In genomic region chr7:2613113-2613925, GRCh38 we compare ENCODE assay signal across 11 cellular contexts. TPM values are rescaled to one million over a fixed set of nuclear protein-coding genes. Genes with fewer than 3 reads are reported as not detected.
DNase-seq lines count a peak whose midpoint lies in the region; ATAC-seq and TF ChIP-seq lines count a peak whose summit lies in the region.
"Had no signal": no experiment of that assay in that cellular context is flagged by ENCODE, and none has a peak within 500 bp of the region (broad histone marks: within the 10 kb centered on the region; RNA-seq: fewer than 3 reads in every experiment).

No MANE protein-coding gene starts in this region.

- H3K27me3 Mint-ChIP-seq in dendritic cell treated with granulocyte-macrophage colony-stimulating factor and Interleukin-4, amounts not matched to agents 40 ng/mL and 50 ng/mL, for 4 days = peaks cover 20% of the 10 kb centered on the region
- no peaks in the 10 kb centered on the region for H3K27me3 Mint-ChIP-seq in activated naive CD8-positive, alpha-beta T cell treated with anti-CD3 and anti-CD28 coated beads, Interleukin-2, amount 50 U/mL, for 24 hours

- H3K9me3 ChIP-seq in psoas muscle (no peaks in the 10 kb centered on the region), body of pancreas (no peaks in the 10 kb centered on the region)
- H3K9me3 ChIP-seq: mucosa of descending colon had no signal

- DNase-seq in DMS153 treated with DMSO at 0.1 percent for 48 hours (lab: John Stamatoyannopoulos, UW; ENCODE audit: unreplicated experiment) (peak; percentile 51), NCI-H2171 (lab: John Stamatoyannopoulos, UW) (peak; percentile 80), psoas muscle (no peak), body of pancreas (no peak), NCI-H2196 treated with DMSO at 0.1 percent for 48 hours (lab: John Stamatoyannopoulos, UW; ENCODE audit: unreplicated experiment) (no peak), SKM-1 (lab: John Stamatoyannopoulos, UW; ENCODE audit: unreplicated experiment) (no peak)
- DNase-seq in activated naive CD8-positive, alpha-beta T cell treated with anti-CD3 and anti-CD28 coated beads, Interleukin-2, amount 50 U/mL, for 24 hours = no peak
- DNase-seq: CD8-positive, alpha-beta T cell; PC-3 had no signal

- H3K4me3 ChIP-seq in psoas muscle (peak overlapping the region; percentile 37), body of pancreas (no peak overlapping the region)
- H3K4me3 ChIP-seq: mucosa of descending colon had no signal

- H3K4me1 ChIP-seq in psoas muscle = peaks cover 16% of the 10 kb centered on the region
- peaks cover 15% of the 10 kb centered on the region for H3K4me1 ChIP-seq in body of pancreas

- no peaks in the 10 kb centered on the region for H3K9me3 Mint-ChIP-seq in dendritic cell treated with granulocyte-macrophage colony-stimulating factor and Interleukin-4, amounts not matched to agents 40 ng/mL and 50 ng/mL, for 4 days
- no peaks in the 10 kb centered on the region for H3K9me3 Mint-ChIP-seq in activated naive CD8-positive, alpha-beta T cell treated with anti-CD3 and anti-CD28 coated beads, Interleukin-2, amount 50 U/mL, for 24 hours
- H3K9me3 Mint-ChIP-seq: CD8-positive, alpha-beta T cell had no signal

- H3K27ac ChIP-seq in psoas muscle = peak overlapping the region; percentile 85
- no peak overlapping the region for H3K27ac ChIP-seq in body of pancreas

- ATAC-seq in psoas muscle (peak; percentile 25 to 44 (median 34)), body of pancreas (no peak)
- ATAC-seq in activated naive CD8-positive, alpha-beta T cell treated with anti-CD3 and anti-CD28 coated beads, Interleukin-2, amount 50 U/mL, for 24 hours = no peak
- ATAC-seq: CD8-positive, alpha-beta T cell had no signal

- peak overlapping the region; percentile 20 for H3K27ac Mint-ChIP-seq in dendritic cell treated with granulocyte-macrophage colony-stimulating factor and Interleukin-4, amounts not matched to agents 40 ng/mL and 50 ng/mL, for 4 days
- no peak overlapping the region for H3K27ac Mint-ChIP-seq in activated naive CD8-positive, alpha-beta T cell treated with anti-CD3 and anti-CD28 coated beads, Interleukin-2, amount 50 U/mL, for 24 hours
- H3K27ac Mint-ChIP-seq: CD8-positive, alpha-beta T cell had no signal

- H3K4me1 Mint-ChIP-seq in dendritic cell treated with granulocyte-macrophage colony-stimulating factor and Interleukin-4, amounts not matched to agents 40 ng/mL and 50 ng/mL, for 4 days (ENCODE audit: low read depth) = peaks cover 75% of the 10 kb centered on the region
- peaks cover 7% of the 10 kb centered on the region for H3K4me1 Mint-ChIP-seq in activated naive CD8-positive, alpha-beta T cell treated with anti-CD3 and anti-CD28 coated beads, Interleukin-2, amount 50 U/mL, for 24 hours

- H3K36me3 ChIP-seq in psoas muscle (ENCODE audit: insufficient read depth in 1 of 2, low read depth in 1 of 2) = no peaks in the 10 kb centered on the region
- no peaks in the 10 kb centered on the region for H3K36me3 ChIP-seq in body of pancreas (replicated peaks in 1 of 2; ENCODE audit: insufficient read depth in 1 of 2, low read depth in 2 of 2)

- H3K4me3 Mint-ChIP-seq in dendritic cell treated with granulocyte-macrophage colony-stimulating factor and Interleukin-4, amounts not matched to agents 40 ng/mL and 50 ng/mL, for 4 days = no peak overlapping the region
- no peak overlapping the region for H3K4me3 Mint-ChIP-seq in activated naive CD8-positive, alpha-beta T cell treated with anti-CD3 and anti-CD28 coated beads, Interleukin-2, amount 50 U/mL, for 24 hours
- H3K4me3 Mint-ChIP-seq: CD8-positive, alpha-beta T cell had no signal

- WGBS in psoas muscle, 3 donors = 41 to 57% (median 41%) methylated on average over 19 of the region's 19 CpGs
- 81 to 97% methylated on average over 10 to 19 of the region's 19 CpGs for WGBS in body of pancreas, 2 donors

- no peaks in the 10 kb centered on the region for H3K27me3 ChIP-seq in psoas muscle (ENCODE audit: insufficient read depth in 3 of 3, low read length in 2 of 3)
- H3K27me3 ChIP-seq in body of pancreas = no peaks in the 10 kb centered on the region

- TF ChIP-seq CTCF in psoas muscle (IDR thresholded peaks at IDR 0.05) (no peak), body of pancreas (IDR thresholded peaks at IDR 0.05) (no peak)

- no peak for TF ChIP-seq POLR2A in body of pancreas (IDR thresholded peaks at IDR 0.05)

- peaks cover 15% of the 10 kb centered on the region for H3K36me3 Mint-ChIP-seq in dendritic cell treated with granulocyte-macrophage colony-stimulating factor and Interleukin-4, amounts not matched to agents 40 ng/mL and 50 ng/mL, for 4 days (ENCODE audit: low read depth)
- H3K36me3 Mint-ChIP-seq in activated naive CD8-positive, alpha-beta T cell treated with anti-CD3 and anti-CD28 coated beads, Interleukin-2, amount 50 U/mL, for 24 hours (ENCODE audit: low read depth) = no peaks in the 10 kb centered on the region
- H3K36me3 Mint-ChIP-seq: CD8-positive, alpha-beta T cell had no signal

- intact Hi-C loops in dendritic cell treated with granulocyte-macrophage colony-stimulating factor and Interleukin-4, amounts not matched to agents 40 ng/mL and 50 ng/mL, for 4 days (cut with micrococcal nuclease) = no loop called here
- intact Hi-C loops in psoas muscle (cut with DNase I) = no loop called here
- intact Hi-C loops in body of pancreas (cut with DNase I) = no loop called here

RNA-seq across cellular contexts. Expression of gene TTYH3, which starts 18.5 kb away (rescaled TPM):
- 10 to 100 TPM in 1 of 4 donors, 1 to 10 TPM in 3; 6.5 to 11.3 (median 7.1) TPM for total RNA-seq in psoas muscle
- 1 to 10 TPM; 1.3 to 2.4 (median 1.9) TPM for polyA plus RNA-seq in psoas muscle
- total RNA-seq in body of pancreas = 10 to 100 TPM; 11.2 to 32.0 TPM

RNA-seq across cellular contexts. Expression of gene IQCE, which starts 54.5 kb away (rescaled TPM):
- total RNA-seq in psoas muscle (1 to 10 TPM; 5.6 to 8.5 (median 7.1) TPM), body of pancreas (10 to 100 TPM in 1 of 2 donors, 1 to 10 TPM in 1; 7.8 to 73.2 TPM)
- 1 to 10 TPM; 2.4 to 9.6 (median 6.5) TPM for polyA plus RNA-seq in psoas muscle

RNA-seq across cellular contexts. Expression of gene BRAT1, which starts 58.0 kb away (rescaled TPM):
- 10 to 100 TPM; 11.9 to 14.3 (median 12.5) TPM for total RNA-seq in psoas muscle
- polyA plus RNA-seq in psoas muscle = 10 to 100 TPM; 13.2 to 14.8 (median 14.4) TPM
- 10 to 100 TPM; 36.6 to 46.8 TPM for total RNA-seq in body of pancreas

Comparison
In these comparisons a context has a peak if more than half of its experiments do, and no peak if none do; other contexts are left out.
1. DNase-seq: peak in DMS153 treated with DMSO at 0.1 percent for 48 hours (single experiment) and NCI-H2171 (single experiment); none in psoas muscle (0 of 2), body of pancreas (0 of 4), NCI-H2196 treated with DMSO at 0.1 percent for 48 hours (single experiment), SKM-1 (single experiment) and activated naive CD8-positive, alpha-beta T cell treated with anti-CD3 and anti-CD28 coated beads, Interleukin-2, amount 50 U/mL, for 24 hours (single experiment).
2. ATAC-seq: peak in psoas muscle (4 of 4); none in body of pancreas (single experiment) and activated naive CD8-positive, alpha-beta T cell treated with anti-CD3 and anti-CD28 coated beads, Interleukin-2, amount 50 U/mL, for 24 hours (single experiment).